ENCODE assay signal across 8 cellular contexts in genomic region chrX:85244411-85245210, GRCh38. TPM values are rescaled to one million over a fixed set of nuclear protein-coding genes. Genes with fewer than 3 reads are reported as not detected.
DNase-seq lines count a peak whose midpoint lies in the region; ATAC-seq, FAIRE-seq and TF ChIP-seq lines count a peak whose summit lies in the region.

No MANE protein-coding gene starts in this region.

- TF ChIP-seq CTCF in A673 (conservative IDR thresholded peaks at IDR 0.05; ENCODE audit: low read depth, low read length) (no peak), Peyer's patch (IDR thresholded peaks at IDR 0.05) (no peak), coronary artery (IDR thresholded peaks at IDR 0.05) (no peak), thoracic aorta (IDR thresholded peaks at IDR 0.05) (no peak)

- peaks cover 2% of the 10 kb centered on the region for H3K36me3 Mint-ChIP-seq in memory B cell

- H3K9me3 ChIP-seq in A673 (ENCODE audit: low read depth, low read length, poor library complexity, severe bottlenecking) (no peaks in the 10 kb centered on the region), Peyer's patch (no peaks in the 10 kb centered on the region), thoracic aorta (no peaks in the 10 kb centered on the region)

- peak; percentile 18 for ATAC-seq in HG03139 (IDR thresholded peaks at IDR 0.05; ENCODE audit: unreplicated experiment)
- ATAC-seq in memory B cell (ENCODE audit: low read depth): peak; percentile 45
- ATAC-seq in thoracic aorta (ENCODE audit: insufficient number of reproducible peaks, low FRiP score, low read depth): no peak
- ATAC-seq in HG03135 (IDR thresholded peaks at IDR 0.05; ENCODE audit: unreplicated experiment): no peak

- H3K4me3 ChIP-seq in A673 (ENCODE audit: low read depth, low read length, poor library complexity, severe bottlenecking) (peak overlapping the region; percentile 67), Peyer's patch (peak overlapping the region; percentile 33 to 64 (median 49)), coronary artery (peak overlapping the region; percentile 76), thoracic aorta (peak overlapping the region; percentile 80)

- H3K27ac ChIP-seq in A673 (ENCODE audit: low read depth, low read length, poor library complexity, severe bottlenecking) (peak overlapping the region; percentile 86), Peyer's patch (no peak overlapping the region), coronary artery (peak overlapping the region; percentile 40 to 62), thoracic aorta (no peak overlapping the region)

- peaks cover 1% of the 10 kb centered on the region for H3K27me3 Mint-ChIP-seq in memory B cell

- H3K9me3 Mint-ChIP-seq in memory B cell: no peaks in the 10 kb centered on the region

- peaks cover 5% of the 10 kb centered on the region for H3K4me1 Mint-ChIP-seq in memory B cell

- H3K36me3 ChIP-seq in A673 (ENCODE audit: insufficient read depth, low read length, poor library complexity, severe bottlenecking) (no peaks in the 10 kb centered on the region), Peyer's patch (no peaks in the 10 kb centered on the region), thoracic aorta (no peaks in the 10 kb centered on the region)

- DNase-seq in A673 (ENCODE audit: low spot score) (peak; percentile 54), GM12891 (ENCODE audit: insufficient read length, low spot score) (no peak), Peyer's patch (no peak), coronary artery (ENCODE audit: low spot score) (no peak), memory B cell (ENCODE audit: low spot score in 2 of 2) (no peak), thoracic aorta (ENCODE audit: low spot score) (no peak)

- peak overlapping the region; percentile 87 for H3K27ac Mint-ChIP-seq in memory B cell

- H3K4me1 ChIP-seq in A673 (ENCODE audit: insufficient read depth, low read length, poor library complexity, severe bottlenecking) (peaks cover 3% of the 10 kb centered on the region), Peyer's patch (no peaks in the 10 kb centered on the region), thoracic aorta (ENCODE audit: control insufficient read depth in 1 of 2, low read depth in 2 of 2) (no peaks in the 10 kb centered on the region)

- H3K4me3 Mint-ChIP-seq in memory B cell: peak overlapping the region; percentile 92

- POLR2A ChIA-PET in A673 (lab: Charles Lee; ENCODE audit: low non-redundant PET): interaction anchor here (0.9 kb wide), 1 partner anchor 14 kb away, joined by 3 read pairs; no protein-coding TSS in a partner anchor

- CTCF ChIA-PET in A673 (lab: Charles Lee): no interaction called here

- peak; percentile 26 for FAIRE-seq in GM12891 (lab: Jason Lieb, UNC)

- TF ChIP-seq POLR2A in GM12891 (IDR thresholded peaks at IDR 0.05; ENCODE audit: low read depth, low read length): no peak
- no peak for TF ChIP-seq POLR2A in Peyer's patch (IDR thresholded peaks at IDR 0.05)

- BruUV-seq in A673 (replicated peaks; lab: Mats Ljungman, UMichigan): TSS peak; percentile 28

- intact Hi-C loops in A673 (cut with micrococcal nuclease; ENCODE audit: unreplicated experiment): no loop called here

- no peaks in the 10 kb centered on the region for H3K27me3 ChIP-seq in A673 (replicated peaks; ENCODE audit: insufficient read depth, low read depth, low read length, poor library complexity)
- H3K27me3 ChIP-seq in Peyer's patch: no peaks in the 10 kb centered on the region
- H3K27me3 ChIP-seq in thoracic aorta (replicated peaks; ENCODE audit: insufficient read depth): no peaks in the 10 kb centered on the region

TF ChIP-seq in GM12891, 5 proteins besides CTCF, POLR2A, EP300 and RAD21:
- no peak for TF ChIP-seq TAF1 (IDR thresholded peaks at IDR 0.05; ENCODE audit: low read depth, low read length)
- TF ChIP-seq POU2F2 (IDR thresholded peaks at IDR 0.05; ENCODE audit: low read depth, low read length): no peak
- TF ChIP-seq POLR2AphosphoS5 (IDR thresholded peaks at IDR 0.05; ENCODE audit: low read depth, low read length): no peak
- no peak for TF ChIP-seq SPI1 (IDR thresholded peaks at IDR 0.05; ENCODE audit: low read depth, low read length)
- TF ChIP-seq PAX5 (IDR thresholded peaks at IDR 0.05; ENCODE audit: insufficient read depth, low read length, severe bottlenecking): no peak

RNA-seq across cellular contexts. Expression of gene ZNF711, which starts 0.8 kb away (rescaled TPM):
- total RNA-seq in A673 (2021) (21.0 and 22.4 TPM in 2 replicates), Peyer's patch (10 to 100 TPM in 1 of 4 donors, 1 to 10 TPM in 2, under 1 TPM in 1; 0.53 to 13.2 (median 2.4) TPM), thoracic aorta (1 to 10 TPM; 3.7 to 6.4 TPM)
- polyA plus RNA-seq in GM12891 (2012; ENCODE audit: low read depth, missing spikeins): 0.14 TPM

RNA-seq across cellular contexts. Expression of gene SATL1, which starts 1.0 kb away (rescaled TPM):
- total RNA-seq in A673 (2021) (0.13 and 0.24 TPM in 2 replicates), Peyer's patch (not detected), thoracic aorta (not detected)
- polyA plus RNA-seq in GM12891 (2012; ENCODE audit: low read depth, missing spikeins): not detected

Comparison
In these comparisons a context has a peak if more than half of its experiments do, and no peak if none do; other contexts are left out.
1. H3K27ac ChIP-seq: peak in A673 (single experiment) and coronary artery (2 of 2); none in Peyer's patch (0 of 4) and thoracic aorta (0 of 2).
2. ATAC-seq: peak in HG03139 (single experiment) and memory B cell (single experiment); none in thoracic aorta (single experiment) and HG03135 (single experiment).
3. Peak in every context shown above with its lines, with median percentiles within 50 percentile points of each other: H3K4me3 ChIP-seq.